Comparison of ENCODE assay signal across 10 cellular contexts in the genomic region with DNA sequence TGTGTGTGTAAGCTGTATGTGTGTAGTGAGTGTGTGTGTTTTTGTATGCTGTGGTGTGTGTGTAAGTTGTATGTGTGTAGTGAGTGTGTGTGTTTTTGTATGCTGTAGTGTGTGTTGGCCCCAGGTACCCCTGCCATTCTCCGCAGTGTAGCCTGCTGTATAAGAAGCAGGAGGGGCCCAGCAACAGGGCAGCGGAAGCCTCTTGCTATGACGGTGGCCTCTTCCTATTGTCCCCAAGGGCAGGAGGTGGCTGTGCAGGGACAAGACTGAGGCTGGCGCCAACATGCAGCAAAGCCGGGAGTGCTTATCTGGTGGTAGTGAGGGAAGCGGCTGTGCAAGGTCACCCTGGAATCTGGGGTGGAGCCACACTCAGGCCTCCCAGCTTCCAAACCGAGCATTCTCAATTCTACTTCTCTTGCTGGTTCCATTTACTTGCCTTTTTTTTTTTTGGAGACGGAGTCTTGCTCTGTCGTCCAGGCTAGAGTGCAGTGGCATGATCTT. TPM values are rescaled to one million over a fixed set of nuclear protein-coding genes. Genes with fewer than 3 reads are reported as not detected.
DNase-seq lines count a peak whose midpoint lies in the region; ATAC-seq and TF ChIP-seq lines count a peak whose summit lies in the region.
"Had no signal": no experiment of that assay in that cellular context is flagged by ENCODE, and none has a peak within 500 bp of the region (broad histone marks: within the 10 kb centered on the region; RNA-seq: fewer than 3 reads in every experiment).

No MANE protein-coding gene starts in this region.

- H3K9me3 ChIP-seq in CD8-positive, alpha-beta T cell (ENCODE audit: low read length) = no peaks in the 10 kb centered on the region
- H3K9me3 ChIP-seq in Panc1 (ENCODE audit: control insufficient read depth, insufficient read depth, low read depth, low read length) = no peaks in the 10 kb centered on the region
- no peaks in the 10 kb centered on the region for H3K9me3 ChIP-seq in naive thymus-derived CD4-positive, alpha-beta T cell (ENCODE audit: control insufficient read depth in 2 of 3, low read length in 3 of 3)

- no peaks in the 10 kb centered on the region for H3K27me3 ChIP-seq in CD8-positive, alpha-beta T cell (ENCODE audit: insufficient read depth, low read length)
- H3K27me3 ChIP-seq in Panc1 (ENCODE audit: control insufficient read depth, insufficient read depth, low read length) = no peaks in the 10 kb centered on the region
- H3K27me3 ChIP-seq in naive thymus-derived CD4-positive, alpha-beta T cell (ENCODE audit: control insufficient read depth in 2 of 2, insufficient read depth in 2 of 2, low read length in 2 of 2) = no peaks in the 10 kb centered on the region

- peaks cover 29% of the 10 kb centered on the region for H3K4me1 Mint-ChIP-seq in CD8-positive, alpha-beta T cell (ENCODE audit: low read depth)
- peaks cover 18 to 46% (median 30%) of the 10 kb centered on the region in 7 donors for H3K4me1 Mint-ChIP-seq in naive thymus-derived CD4-positive, alpha-beta T cell

- in situ Hi-C loops in Panc1 (cut with HindIII; ENCODE audit: low pct_unique_long_range_greater_than_20kb, low sequenced_read_pairs) = no loop called here

- no peaks in the 10 kb centered on the region for H3K9me3 Mint-ChIP-seq in CD8-positive, alpha-beta T cell
- no peaks in the 10 kb centered on the region for H3K9me3 Mint-ChIP-seq in naive thymus-derived CD4-positive, alpha-beta T cell

- H3K4me3 ChIP-seq in CD8-positive, alpha-beta T cell (ENCODE audit: low read depth, low read length) = no peak overlapping the region
- H3K4me3 ChIP-seq in Panc1 (ENCODE audit: low read depth in 2 of 2, low read length in 2 of 2) = no peak overlapping the region
- no peak overlapping the region for H3K4me3 ChIP-seq in naive thymus-derived CD4-positive, alpha-beta T cell (ENCODE audit: low read length)

- intact Hi-C loops in CD8-positive, alpha-beta T cell (cut with DNase I, micrococcal nuclease) = no loop called here
- intact Hi-C loops in Panc1 (cut with micrococcal nuclease; ENCODE audit: unreplicated experiment) = no loop called here
- intact Hi-C loops in naive thymus-derived CD4-positive, alpha-beta T cell (cut with micrococcal nuclease) = no loop called here

- ATAC-seq in CD8-positive, alpha-beta T cell = peak; percentile 31
- ATAC-seq in Panc1 (peak; percentile 71), esophagus mucosa (peak; percentile 65)
- peak; percentile 52 for ATAC-seq in naive thymus-derived CD4-positive, alpha-beta T cell
- ATAC-seq: activated CD4-positive, CD25-positive, alpha-beta regulatory T cell treated with anti-CD3 and anti-CD28 coated beads, Interleukin-2, amount 50 U/mL, for 24 hours had no signal

- H3K36me3 ChIP-seq in CD8-positive, alpha-beta T cell (ENCODE audit: insufficient read depth, low read length) = no peaks in the 10 kb centered on the region
- no peaks in the 10 kb centered on the region for H3K36me3 ChIP-seq in Panc1 (ENCODE audit: control insufficient read depth, insufficient read depth, low read length)
- H3K36me3 ChIP-seq in naive thymus-derived CD4-positive, alpha-beta T cell (ENCODE audit: control insufficient read depth in 2 of 3, insufficient read depth in 3 of 3, low read length in 3 of 3) = no peaks in the 10 kb centered on the region

- BruUV-seq in Panc1 (replicated peaks; lab: Mats Ljungman, UMichigan) = no TSS peak

- DNase-seq in CD8-positive, alpha-beta T cell = no peak
- DNase-seq in Panc1 (ENCODE audit: low read depth, low spot score) (no peak), epidermal melanocyte (ENCODE audit: insufficient read length, low spot score) (no peak), NCI-H2029 (lab: John Stamatoyannopoulos, UW) (no peak), NCI-H82 (lab: John Stamatoyannopoulos, UW) (no peak), 8988T (no peak)
- peak in 1 of 9 donors; percentile 17 for DNase-seq in naive thymus-derived CD4-positive, alpha-beta T cell
- DNase-seq: effector CD8-positive, alpha-beta T cell had no signal

- H3K4me3 Mint-ChIP-seq in CD8-positive, alpha-beta T cell = no peak overlapping the region
- no peak overlapping the region for H3K4me3 Mint-ChIP-seq in naive thymus-derived CD4-positive, alpha-beta T cell

- POLR2A ChIA-PET in CD8-positive, alpha-beta T cell (lab: Charles Lee) = interaction anchor here (0.6 kb wide), 1 partner anchor 192 kb away, joined by 3 read pairs; no protein-coding TSS in a partner anchor
- POLR2A ChIA-PET in Panc1 (lab: Charles Lee) = no interaction called here
- POLR2A ChIA-PET in naive thymus-derived CD4-positive, alpha-beta T cell (lab: Charles Lee) = interaction anchor here (0.6 kb wide), 2 partner anchors 136 to 150 kb away, joined by 3 to 4 read pairs; no protein-coding TSS in a partner anchor

- H3K36me3 Mint-ChIP-seq in CD8-positive, alpha-beta T cell = no peaks in the 10 kb centered on the region
- H3K36me3 Mint-ChIP-seq in naive thymus-derived CD4-positive, alpha-beta T cell = no peaks in the 10 kb centered on the region

- no peak overlapping the region for H3K27ac Mint-ChIP-seq in CD8-positive, alpha-beta T cell
- H3K27ac Mint-ChIP-seq in naive thymus-derived CD4-positive, alpha-beta T cell = no peak overlapping the region

- no peaks in the 10 kb centered on the region for H3K27me3 Mint-ChIP-seq in CD8-positive, alpha-beta T cell (ENCODE audit: low read depth)
- H3K27me3 Mint-ChIP-seq in naive thymus-derived CD4-positive, alpha-beta T cell = no peaks in the 10 kb centered on the region

- peaks cover 27% of the 10 kb centered on the region for H3K4me1 ChIP-seq in CD8-positive, alpha-beta T cell (ENCODE audit: insufficient read depth, low read length)
- peaks cover 18% of the 10 kb centered on the region for H3K4me1 ChIP-seq in Panc1 (ENCODE audit: control insufficient read depth, insufficient read depth, low read length)
- H3K4me1 ChIP-seq in naive thymus-derived CD4-positive, alpha-beta T cell (ENCODE audit: control insufficient read depth in 2 of 2, insufficient read depth in 2 of 2, low read length in 2 of 2) = peaks cover 25 to 34% of the 10 kb centered on the region in 2 donors

- CTCF ChIA-PET in CD8-positive, alpha-beta T cell (lab: Charles Lee) = interaction anchor here (1.2 kb wide), 1 partner anchor 31 kb away, joined by 3 read pairs; no protein-coding TSS in a partner anchor
- CTCF ChIA-PET in Panc1 (lab: Charles Lee) = no interaction called here
- CTCF ChIA-PET in naive thymus-derived CD4-positive, alpha-beta T cell (lab: Charles Lee) = interaction anchor here (0.7 to 1.5 kb wide), 3 partner anchors 11 to 40 kb away, joined by 3 to 4 read pairs (median 3); no protein-coding TSS in a partner anchor

- TF ChIP-seq CTCF in CD8-positive, alpha-beta T cell (IDR thresholded peaks at IDR 0.05) = no peak
- TF ChIP-seq CTCF in Panc1 (IDR thresholded peaks at IDR 0.05) = no peak

- no peak overlapping the region for H3K27ac ChIP-seq in CD8-positive, alpha-beta T cell (ENCODE audit: low read depth, low read length)
- H3K27ac ChIP-seq in Panc1 (ENCODE audit: low read length) = no peak overlapping the region
- no peak overlapping the region for H3K27ac ChIP-seq in naive thymus-derived CD4-positive, alpha-beta T cell (ENCODE audit: low read depth, low read length)

RNA-seq across cellular contexts. Expression of gene SPAAR, which starts 5.1 kb away (rescaled TPM):
- not detected for total RNA-seq in CD8-positive, alpha-beta T cell
- total RNA-seq in Panc1 (2021; ENCODE audit: unreplicated experiment) (not detected), esophagus mucosa (0.16 TPM)
- not detected for polyA plus RNA-seq in Panc1 (2012; ENCODE audit: insufficient read length)
- not detected for total RNA-seq in naive thymus-derived CD4-positive, alpha-beta T cell
- not detected for polyA plus RNA-seq in naive thymus-derived CD4-positive, alpha-beta T cell

RNA-seq across cellular contexts. Expression of gene HRCT1, which starts 8.4 kb away (rescaled TPM):
- not detected for total RNA-seq in CD8-positive, alpha-beta T cell
- not detected for total RNA-seq in Panc1 (2021; ENCODE audit: unreplicated experiment)
- polyA plus RNA-seq in Panc1 (2012; ENCODE audit: insufficient read length) = not detected
- 1.2 TPM for total RNA-seq in esophagus mucosa
- total RNA-seq in naive thymus-derived CD4-positive, alpha-beta T cell = not detected
- polyA plus RNA-seq in naive thymus-derived CD4-positive, alpha-beta T cell = not detected

RNA-seq across cellular contexts. Expression of gene OR2S2, which starts 43.6 kb away (rescaled TPM):
- total RNA-seq in CD8-positive, alpha-beta T cell = not detected
- total RNA-seq in Panc1 (2021; ENCODE audit: unreplicated experiment) = not detected
- polyA plus RNA-seq in Panc1 (2012; ENCODE audit: insufficient read length) = not detected
- not detected for total RNA-seq in esophagus mucosa
- total RNA-seq in naive thymus-derived CD4-positive, alpha-beta T cell = not detected
- not detected for polyA plus RNA-seq in naive thymus-derived CD4-positive, alpha-beta T cell

RNA-seq across cellular contexts. Expression of gene OR13J1, which starts 44.2 kb away (rescaled TPM):
- total RNA-seq in CD8-positive, alpha-beta T cell = not detected
- total RNA-seq in Panc1 (2021; ENCODE audit: unreplicated experiment) = not detected
- not detected for polyA plus RNA-seq in Panc1 (2012; ENCODE audit: insufficient read length)
- not detected for total RNA-seq in esophagus mucosa
- not detected for total RNA-seq in naive thymus-derived CD4-positive, alpha-beta T cell
- polyA plus RNA-seq in naive thymus-derived CD4-positive, alpha-beta T cell = not detected
